Comparison of ENCODE assay signal across 27 cellular contexts in genomic region chr17:4515501-4515900, GRCh38. TPM values are rescaled to one million over a fixed set of nuclear protein-coding genes. Genes with fewer than 3 reads are reported as not detected.
A peak's percentile ranks its signal among the peaks of the same experiment; 100 is the strongest.
DNase-seq lines count a peak whose midpoint lies in the region; ATAC-seq and TF ChIP-seq lines count a peak whose summit lies in the region.
"Had no signal": no experiment of that assay in that cellular context is flagged by ENCODE, and none has a peak within 500 bp of the region (broad histone marks: within the 10 kb centered on the region; RNA-seq: fewer than 3 reads in every experiment).

No MANE protein-coding gene starts in this region.

- H3K4me3 ChIP-seq in BLaER1 treated with 17β-estradiol and CSF1 and Interleukin-3, amounts not matched to agents 10 nM and 100 nM, result no peak overlapping the region
- no peak overlapping the region for H3K4me3 ChIP-seq in sigmoid colon
- H3K4me3 ChIP-seq: thoracic aorta had no signal

- no peak for TF ChIP-seq POLR2A in sigmoid colon (IDR thresholded peaks at IDR 0.05)

- no peaks in the 10 kb centered on the region for H3K9me3 ChIP-seq in BLaER1 treated with 17β-estradiol and CSF1 and Interleukin-3, amounts not matched to agents 10 nM and 100 nM (replicated peaks in 1 of 11)
- no peaks in the 10 kb centered on the region for H3K9me3 ChIP-seq in sigmoid colon
- H3K9me3 ChIP-seq: Caco-2, neutrophil, thoracic aorta had no signal

- no peaks in the 10 kb centered on the region for H3K36me3 Mint-ChIP-seq in HFFc6 (ENCODE audit: low read depth)
- H3K36me3 Mint-ChIP-seq: activated CD4-positive, alpha-beta memory T cell treated with anti-CD3 and anti-CD28 coated beads for 36 hours; activated naive CD4-positive, alpha-beta T cell treated with anti-CD3 and anti-CD28 coated beads, Interleukin-2, amount 50 U/mL, for 72 hours had no signal

- no peaks in the 10 kb centered on the region for H3K4me1 Mint-ChIP-seq in HFFc6 (ENCODE audit: low read depth)

- DNase-seq in NCI-H1105 treated with DMSO at 0.1 percent for 48 hours (lab: John Stamatoyannopoulos, UW) (peak; percentile 75), left lobe of liver (ENCODE audit: low spot score) (no peak), sigmoid colon (peak; percentile 59), HFFc6 (no peak), hippocampal formation (lab: John Stamatoyannopoulos, UW) (no peak)
- DNase-seq: activated CD4-positive, alpha-beta memory T cell treated with anti-CD3 and anti-CD28 coated beads for 36 hours; activated CD4-positive, CD25-positive, alpha-beta regulatory T cell treated with anti-CD3 and anti-CD28 coated beads, Interleukin-2, amount 50 U/mL, for 72 hours; activated CD8-positive, alpha-beta memory T cell treated with anti-CD3 and anti-CD28 coated beads, Interleukin-2, amount 50 U/mL, for 48 hours; Caco-2; effector CD8-positive, alpha-beta T cell; glutamatergic neuron; kidney; NCI-H526; stimulated activated naive CD4-positive, alpha-beta T cell; T-helper 1 cell had no signal

- peaks cover 0 to 5% (median 0%) of the 10 kb centered on the region in 11 experiments; a peak in 4 of 22 replicates for H4K20me1 ChIP-seq in BLaER1 treated with 17β-estradiol and CSF1 and Interleukin-3, amounts not matched to agents 10 nM and 100 nM

- intact Hi-C loops in sigmoid colon (cut with DNase I), result no loop called here

- TF ChIP-seq EP300 in sigmoid colon (IDR thresholded peaks at IDR 0.05), result no peak

- H3K9ac ChIP-seq in BLaER1 treated with 17β-estradiol and CSF1 and Interleukin-3, amounts not matched to agents 10 nM and 100 nM, result peak overlapping the region in 5 of 11 experiments; percentile 27 to 57 (median 42); a peak in 8 of 22 replicates

- H3K36me3 ChIP-seq in BLaER1 treated with 17β-estradiol and CSF1 and Interleukin-3, amounts not matched to agents 10 nM and 100 nM, result no peaks in the 10 kb centered on the region
- no peaks in the 10 kb centered on the region for H3K36me3 ChIP-seq in sigmoid colon
- H3K36me3 ChIP-seq: neutrophil, thoracic aorta had no signal

- H3K9me3 Mint-ChIP-seq in HFFc6, result peaks cover 4% of the 10 kb centered on the region; the same call in 1 of the 2 replicates
- H3K9me3 Mint-ChIP-seq: activated CD4-positive, alpha-beta memory T cell treated with anti-CD3 and anti-CD28 coated beads for 36 hours; activated naive CD4-positive, alpha-beta T cell treated with anti-CD3 and anti-CD28 coated beads, Interleukin-2, amount 50 U/mL, for 72 hours; activated T-helper 2 cell treated with anti-CD3 and anti-CD28 coated beads, Interferon-gamma antibody, Interleukin-2, Interleukin-4, amounts not matched to agents 10 μg/mL and 5 μg/mL and 100 μg/mL, durations not matched to agents 14 hours and 24 hours and 36 hours had no signal

- ATAC-seq in left lobe of liver, result peak; percentile 15
- ATAC-seq in HG03354 (IDR thresholded peaks at IDR 0.05; ENCODE audit: poor library complexity, severe bottlenecking, unreplicated experiment), result no peak
- ATAC-seq: activated naive CD4-positive, alpha-beta T cell treated with anti-CD3 and anti-CD28 coated beads, Interleukin-2, amount 50 U/mL, for 72 hours; sciatic nerve had no signal

- H3K27ac Mint-ChIP-seq in HFFc6, result no peak overlapping the region
- H3K27ac Mint-ChIP-seq: activated CD4-positive, alpha-beta memory T cell treated with anti-CD3 and anti-CD28 coated beads for 36 hours; activated naive CD4-positive, alpha-beta T cell treated with anti-CD3 and anti-CD28 coated beads, Interleukin-2, amount 50 U/mL, for 72 hours; activated T-helper 2 cell treated with anti-CD3 and anti-CD28 coated beads, Interferon-gamma antibody, Interleukin-2, Interleukin-4, amounts not matched to agents 10 μg/mL and 5 μg/mL and 100 μg/mL, durations not matched to agents 14 hours and 24 hours and 36 hours; progenitor cell of endocrine pancreas had no signal

- no peak for TF ChIP-seq CTCF in sigmoid colon (IDR thresholded peaks at IDR 0.05)
- TF ChIP-seq CTCF in HFFc6 (IDR thresholded peaks at IDR 0.05), result no peak

- 33 to 76% methylated on average over 5 of the region's 5 CpGs for WGBS in sigmoid colon, 2 donors

- no peak overlapping the region for H3K4me3 Mint-ChIP-seq in HFFc6
- H3K4me3 Mint-ChIP-seq: activated CD4-positive, alpha-beta memory T cell treated with anti-CD3 and anti-CD28 coated beads for 36 hours had no signal

- H3K4me2 ChIP-seq in BLaER1 treated with 17β-estradiol and CSF1 and Interleukin-3, amounts not matched to agents 10 nM and 100 nM, result peak overlapping the region in 10 of 11 experiments; percentile 23 to 79 (median 70); a peak in 20 of 22 replicates

- H3K27me3 ChIP-seq in BLaER1 treated with 17β-estradiol and CSF1 and Interleukin-3, amounts not matched to agents 10 nM and 100 nM, result no peaks in the 10 kb centered on the region
- H3K27me3 ChIP-seq in sigmoid colon, result no peaks in the 10 kb centered on the region
- H3K27me3 ChIP-seq: neutrophil had no signal

- H3K4me1 ChIP-seq in BLaER1 treated with 17β-estradiol and CSF1 and Interleukin-3, amounts not matched to agents 10 nM and 100 nM, result peaks cover 56 to 97% (median 84%) of the 10 kb centered on the region in 10 experiments
- H3K4me1 ChIP-seq in sigmoid colon, result peaks cover 0 to 4% (median 2%) of the 10 kb centered on the region in 4 donors

- peak overlapping the region in 7 of 11 experiments; percentile 10 to 60 (median 44); a peak in 14 of 22 replicates for H3K27ac ChIP-seq in BLaER1 treated with 17β-estradiol and CSF1 and Interleukin-3, amounts not matched to agents 10 nM and 100 nM
- no peak overlapping the region for H3K27ac ChIP-seq in sigmoid colon
- H3K27ac ChIP-seq: HL-60, neutrophil, thoracic aorta had no signal

- H3K27me3 Mint-ChIP-seq in HFFc6 (ENCODE audit: insufficient read depth), result peaks cover 38% of the 10 kb centered on the region
- H3K27me3 Mint-ChIP-seq: activated CD4-positive, alpha-beta memory T cell treated with anti-CD3 and anti-CD28 coated beads for 36 hours had no signal

RNA-seq across cellular contexts. Expression of gene SPNS2, which starts 16.8 kb away (rescaled TPM):
- total RNA-seq in left lobe of liver (11.4 TPM), sigmoid colon (10 to 100 TPM in 1 of 4 donors, 1 to 10 TPM in 3; 5.3 to 10.8 (median 8.3) TPM)
- polyA plus RNA-seq in sigmoid colon, result 10 to 100 TPM in 2 of 3 donors, 1 to 10 TPM in 1; 6.6 to 40.5 (median 12.0) TPM
- not detected for total RNA-seq in HFFc6 (2021; fragmentation: NEBNext Ultra II Directional; extraction: Animal tissue kit (Norgen Biotek cat#: 25700))
- total RNA-seq: Daoy had no signal
- polyA plus RNA-seq: AG04450 had no signal

RNA-seq across cellular contexts. Expression of gene MYBBP1A, which starts 39.7 kb away (rescaled TPM):
- total RNA-seq in left lobe of liver (18.5 TPM), sigmoid colon (10 to 100 TPM; 23.2 to 32.4 (median 27.4) TPM)
- 10 to 100 TPM in 1 of 3 donors, 1 to 10 TPM in 2; 6.6 to 44.5 (median 7.4) TPM for polyA plus RNA-seq in sigmoid colon
- 10 to 100 TPM; 65.9 to 80.8 (median 71.8) TPM for total RNA-seq in HFFc6 (2021; fragmentation: NEBNext Ultra II Directional; extraction: Animal tissue kit (Norgen Biotek cat#: 25700))

RNA-seq across cellular contexts. Expression of gene GGT6, which starts 44.9 kb away (rescaled TPM):
- 0.35 TPM for total RNA-seq in left lobe of liver
- 1 to 10 TPM in 1 of 4 donors, under 1 TPM in 1, not detected in 2; 0.71 to 3.0 TPM for total RNA-seq in sigmoid colon
- 10 to 100 TPM; 22.2 to 94.4 (median 28.4) TPM for polyA plus RNA-seq in sigmoid colon
- not detected for total RNA-seq in HFFc6 (2021; fragmentation: NEBNext Ultra II Directional; extraction: Animal tissue kit (Norgen Biotek cat#: 25700))
- total RNA-seq: activated CD4-positive, alpha-beta memory T cell treated with anti-CD3 and anti-CD28 coated beads for 36 hours; activated naive CD4-positive, alpha-beta T cell treated with anti-CD3 and anti-CD28 coated beads, Interleukin-2, amount 50 U/mL, for 72 hours; activated T-helper 2 cell treated with anti-CD3 and anti-CD28 coated beads, Interferon-gamma antibody, Interleukin-2, Interleukin-4, amounts not matched to agents 10 μg/mL and 5 μg/mL and 100 μg/mL, durations not matched to agents 14 hours and 24 hours and 36 hours; Caco-2; Daoy; myocyte; progenitor cell of endocrine pancreas; sciatic nerve; thoracic aorta had no signal
- polyA plus RNA-seq: AG04450 had no signal

Comparison
In these comparisons a context has a peak if more than half of its experiments do, and no peak if none do; other contexts are left out.
1. H3K27ac ChIP-seq: peak in BLaER1 treated with 17β-estradiol and CSF1 and Interleukin-3, amounts not matched to agents 10 nM and 100 nM (7 of 11); none in sigmoid colon (0 of 4).
2. DNase-seq: peak in NCI-H1105 treated with DMSO at 0.1 percent for 48 hours (single experiment) and sigmoid colon (single experiment); none in left lobe of liver (single experiment), HFFc6 (single experiment) and hippocampal formation (0 of 2).
3. RNA of gene SPNS2, which starts 16.8 kb away (total RNA-seq): 11.4 TPM in left lobe of liver (single experiment) and 5.3 to 10.8 TPM in sigmoid colon; not detected in HFFc6; every median in the first group is over 4 times any median in the second.